In genomic region chr17:72393553-72393952, GRCh38 we compare ENCODE assay signal across 9 cellular contexts.
DNase-seq lines count a peak whose midpoint lies in the region; TF ChIP-seq lines count a peak whose summit lies in the region.
"Had no signal": no experiment of that assay in that cellular context is flagged by ENCODE, and none has a peak within 500 bp of the region (broad histone marks: within the 10 kb centered on the region; RNA-seq: fewer than 3 reads in every experiment).

No MANE protein-coding gene starts in this region.

- H3K9me3 ChIP-seq in SJSA1 (replicated peaks) (no peaks in the 10 kb centered on the region), fibroblast of lung (ENCODE audit: control insufficient read depth, insufficient read depth, low read depth, low read length) (no peaks in the 10 kb centered on the region), smooth muscle cell (replicated peaks; ENCODE audit: low read depth) (no peaks in the 10 kb centered on the region)

- H2AFZ ChIP-seq in fibroblast of lung (ENCODE audit: low read length) (peak overlapping the region; percentile 8), smooth muscle cell (ENCODE audit: low read depth) (no peak overlapping the region)

- H4K20me1 ChIP-seq in fibroblast of lung (ENCODE audit: control insufficient read depth, extremely low read depth, insufficient read depth, low read length) (no peaks in the 10 kb centered on the region), smooth muscle cell (ENCODE audit: low read depth) (no peaks in the 10 kb centered on the region)

- peak overlapping the region; percentile 20 for H3K4me3 ChIP-seq in SJSA1
- peak overlapping the region in 2 of 4 experiments; percentile 4 for H3K4me3 ChIP-seq in fibroblast of lung (replicated peaks in 1 of 4; ENCODE audit: control extremely low read depth in 1 of 4, insufficient read depth in 1 of 4, low read depth in 3 of 4, low read length in 4 of 4)
- no peak overlapping the region for H3K4me3 ChIP-seq in smooth muscle cell

- no peaks in the 10 kb centered on the region for H3K27me3 ChIP-seq in SJSA1 (replicated peaks)
- H3K27me3 ChIP-seq in fibroblast of lung (ENCODE audit: control insufficient read depth, insufficient read depth, low read length): no peaks in the 10 kb centered on the region
- no peaks in the 10 kb centered on the region for H3K27me3 ChIP-seq in smooth muscle cell (ENCODE audit: low read depth)

- peaks cover 89% of the 10 kb centered on the region for H3K4me1 ChIP-seq in SJSA1 (replicated peaks)
- H3K4me1 ChIP-seq in fibroblast of lung (ENCODE audit: control insufficient read depth, extremely low read depth, insufficient read depth, low read length): peaks cover 43% of the 10 kb centered on the region
- peaks cover 16% of the 10 kb centered on the region for H3K4me1 ChIP-seq in smooth muscle cell (ENCODE audit: low read depth)

- 42% methylated on average over 2 of the region's 2 CpGs for WGBS in smooth muscle cell (ENCODE audit: low lambda C conversion rate)

- TF ChIP-seq CTCF in fibroblast of lung (conservative IDR thresholded peaks at IDR 0.05 in 1 of 2, IDR thresholded peaks at IDR 0.05 in 1 of 2; ENCODE audit: low read depth in 1 of 2, low read length in 2 of 2) (no peak), smooth muscle cell (IDR thresholded peaks at IDR 0.05; ENCODE audit: borderline replicate concordance, insufficient read depth, poor library complexity, severe bottlenecking) (no peak)

- no peaks in the 10 kb centered on the region for H3K79me2 ChIP-seq in fibroblast of lung (ENCODE audit: control insufficient read depth, insufficient read depth, low read length)
- no peaks in the 10 kb centered on the region for H3K79me2 ChIP-seq in smooth muscle cell (ENCODE audit: low read depth)

- H3F3A ChIP-seq in smooth muscle cell (ENCODE audit: low read depth): peaks cover 8% of the 10 kb centered on the region

- H3K27ac ChIP-seq in SJSA1: peak overlapping the region; percentile 84
- peak overlapping the region; percentile 89 for H3K27ac ChIP-seq in fibroblast of lung (ENCODE audit: insufficient read depth, low read length)
- peak overlapping the region; percentile 25 for H3K27ac ChIP-seq in smooth muscle cell (ENCODE audit: low read depth)

- H3K4me2 ChIP-seq in fibroblast of lung (ENCODE audit: extremely low read depth, insufficient read depth, low read length): peak overlapping the region; percentile 88
- peak overlapping the region; percentile 74 for H3K4me2 ChIP-seq in smooth muscle cell

- DNase-seq in HCEC 1CT (peak; percentile 96), SJSA1 (ENCODE audit: low read depth in 1 of 2, low spot score in 2 of 2) (peak; percentile 95), fibroblast of lung (ENCODE audit: low read depth in 2 of 2) (peak; percentile 79 to 89), smooth muscle cell (lab: John Stamatoyannopoulos, UW; ENCODE audit: unreplicated experiment) (no peak), NCI-H446 (lab: John Stamatoyannopoulos, UW) (no peak), SKM-1 (lab: John Stamatoyannopoulos, UW; ENCODE audit: unreplicated experiment) (no peak), NCI-H1694 (lab: John Stamatoyannopoulos, UW) (no peak)
- DNase-seq: activated T-cell treated with anti-CD3 and anti-CD28 coated beads, Interleukin-2, amount 50 U/mL, for 1 hour; erythroblast had no signal

- H3K36me3 ChIP-seq in SJSA1: no peaks in the 10 kb centered on the region
- H3K36me3 ChIP-seq in fibroblast of lung (ENCODE audit: control insufficient read depth, insufficient read depth, low read length): no peaks in the 10 kb centered on the region
- H3K36me3 ChIP-seq in smooth muscle cell (ENCODE audit: low read depth): no peaks in the 10 kb centered on the region

- no peak overlapping the region for H3K9ac ChIP-seq in fibroblast of lung (ENCODE audit: insufficient read depth, low read length)
- H3K9ac ChIP-seq in smooth muscle cell (ENCODE audit: low read depth): no peak overlapping the region

Comparison
In these comparisons a context has a peak if more than half of its experiments do, and no peak if none do; other contexts are left out.
1. DNase-seq: peak in HCEC 1CT (single experiment), SJSA1 (2 of 2) and fibroblast of lung (2 of 2); none in smooth muscle cell (single experiment), NCI-H446 (0 of 2), SKM-1 (single experiment) and NCI-H1694 (single experiment).
2. H3K27ac ChIP-seq: peak in every context shown above with its lines; median percentile 89 in fibroblast of lung; 84 in SJSA1; 25 in smooth muscle cell.